ENCODE assay signal across 17 cellular contexts in genomic region chr2:165833156-165833555, GRCh38. TPM values are rescaled to one million over a fixed set of nuclear protein-coding genes. Genes with fewer than 3 reads are reported as not detected.
DNase-seq lines count a peak whose midpoint lies in the region; ATAC-seq lines count a peak whose summit lies in the region.
"Had no signal": no experiment of that assay in that cellular context is flagged by ENCODE, and none has a peak within 500 bp of the region (broad histone marks: within the 10 kb centered on the region; RNA-seq: fewer than 3 reads in every experiment).

No MANE protein-coding gene starts in this region.

- no peaks in the 10 kb centered on the region for H3K79me1 ChIP-seq in mesendoderm (ENCODE audit: low read length)

- no peak overlapping the region for H3K18ac ChIP-seq in mesendoderm (ENCODE audit: low read length)

- H3K4ac ChIP-seq in mesendoderm (ENCODE audit: low read depth, low read length): no peak overlapping the region

- H3K4me3 ChIP-seq in mesendoderm (ENCODE audit: low read length): no peak overlapping the region

- H4K5ac ChIP-seq in mesendoderm (ENCODE audit: low read length): no peak overlapping the region

- no peak overlapping the region for H2BK5ac ChIP-seq in mesendoderm (ENCODE audit: low read length)

- H3K56ac ChIP-seq in mesendoderm (ENCODE audit: low read length): no peak overlapping the region

- H3K27me3 ChIP-seq in mesendoderm (ENCODE audit: insufficient read depth, low read length, poor library complexity): no peaks in the 10 kb centered on the region

- no peak overlapping the region for H3K4me2 ChIP-seq in mesendoderm (ENCODE audit: low read length)

- no peak overlapping the region for H3K9ac ChIP-seq in mesendoderm (ENCODE audit: low read length)

- peak; percentile 13 for DNase-seq in COLO829 (ENCODE audit: low spot score)
- DNase-seq in M059J (ENCODE audit: low read depth): peak; percentile 67
- DNase-seq in dedifferentiated amniotic fluid mesenchymal stem cell (ENCODE audit: extremely low spot score): peak; percentile 32
- DNase-seq in mesendoderm: peak; percentile 56
- no peak for DNase-seq in Kasumi-1 (lab: John Stamatoyannopoulos, UW)
- no peak for DNase-seq in ecto neural progenitor cell (ENCODE audit: low spot score)
- DNase-seq in NCI-H524 treated with DMSO at 0.1 percent for 48 hours (lab: John Stamatoyannopoulos, UW): no peak
- DNase-seq: activated CD4-positive, alpha-beta T cell treated with anti-CD3 and anti-CD28 coated beads, Interleukin-2, amount 50 U/mL, for 4 hours; activated effector memory CD4-positive, alpha-beta T cell treated with anti-CD3 and anti-CD28 coated beads, Interleukin-2, amount 50 U/mL, for 16 hours; central memory CD4-positive, alpha-beta T cell; erythroblast; MV-4-11; NCI-H2227 treated with DMSO at 0.1 percent for 48 hours; stimulated activated CD4-positive, alpha-beta T cell treated with anti-CD3 and anti-CD28 coated beads, Interleukin-4, amount 100 ng/mL, for 4 hours; stimulated activated naive CD4-positive, alpha-beta T cell treated with Interleukin-2 at 50 U/mL for 16 hours had no signal

- H2BK120ac ChIP-seq in mesendoderm (ENCODE audit: low read depth, low read length): no peak overlapping the region

- no peak overlapping the region for H2BK15ac ChIP-seq in mesendoderm (replicated peaks; ENCODE audit: low read depth)

- H3K23ac ChIP-seq in mesendoderm (ENCODE audit: low read length): no peak overlapping the region

- H3K27ac ChIP-seq in mesendoderm (ENCODE audit: low read depth, low read length): no peak overlapping the region
- H3K27ac ChIP-seq: C4-2B had no signal

- ATAC-seq in GM18861 (IDR thresholded peaks at IDR 0.05; ENCODE audit: unreplicated experiment): no peak

- no peaks in the 10 kb centered on the region for H3K36me3 ChIP-seq in mesendoderm (ENCODE audit: control insufficient read depth, insufficient read depth, low read length)

- H4K8ac ChIP-seq in mesendoderm (ENCODE audit: low read depth, low read length): no peak overlapping the region

- H3K4me1 ChIP-seq in mesendoderm (ENCODE audit: control insufficient read depth, low read depth, low read length): peaks cover 4% of the 10 kb centered on the region

- no peaks in the 10 kb centered on the region for H3K79me2 ChIP-seq in mesendoderm (ENCODE audit: control insufficient read depth, insufficient read depth, low read length)

- no peak overlapping the region for H2AK5ac ChIP-seq in mesendoderm (ENCODE audit: low read length)

- no CpG with 5 or more reads among the region's 4 CpGs for WGBS in mesendoderm (ENCODE audit: extremely low coverage, insufficient coverage, low lambda C conversion rate)

RNA-seq across cellular contexts. Expression of gene GALNT3, which starts 39.1 kb away (rescaled TPM):
- total RNA-seq in M059J (2014; rRNA removed; shearing (Covaris generic)): 0.59 and 1.9 TPM in 2 replicates
- 5.9 TPM for polyA plus RNA-seq in mesendoderm (2013, experiment 1 of 2)
- polyA plus RNA-seq in mesendoderm (2013, experiment 2 of 2): 5.7 TPM

Comparison
In these comparisons a context has a peak if more than half of its experiments do, and no peak if none do; other contexts are left out.
1. DNase-seq: peak in COLO829 (single experiment), M059J (single experiment), dedifferentiated amniotic fluid mesenchymal stem cell (single experiment) and mesendoderm (single experiment); none in Kasumi-1 (0 of 2), ecto neural progenitor cell (single experiment) and NCI-H524 treated with DMSO at 0.1 percent for 48 hours (single experiment).